1 cellular context compared by ENCODE assay signal in the genomic region with DNA sequence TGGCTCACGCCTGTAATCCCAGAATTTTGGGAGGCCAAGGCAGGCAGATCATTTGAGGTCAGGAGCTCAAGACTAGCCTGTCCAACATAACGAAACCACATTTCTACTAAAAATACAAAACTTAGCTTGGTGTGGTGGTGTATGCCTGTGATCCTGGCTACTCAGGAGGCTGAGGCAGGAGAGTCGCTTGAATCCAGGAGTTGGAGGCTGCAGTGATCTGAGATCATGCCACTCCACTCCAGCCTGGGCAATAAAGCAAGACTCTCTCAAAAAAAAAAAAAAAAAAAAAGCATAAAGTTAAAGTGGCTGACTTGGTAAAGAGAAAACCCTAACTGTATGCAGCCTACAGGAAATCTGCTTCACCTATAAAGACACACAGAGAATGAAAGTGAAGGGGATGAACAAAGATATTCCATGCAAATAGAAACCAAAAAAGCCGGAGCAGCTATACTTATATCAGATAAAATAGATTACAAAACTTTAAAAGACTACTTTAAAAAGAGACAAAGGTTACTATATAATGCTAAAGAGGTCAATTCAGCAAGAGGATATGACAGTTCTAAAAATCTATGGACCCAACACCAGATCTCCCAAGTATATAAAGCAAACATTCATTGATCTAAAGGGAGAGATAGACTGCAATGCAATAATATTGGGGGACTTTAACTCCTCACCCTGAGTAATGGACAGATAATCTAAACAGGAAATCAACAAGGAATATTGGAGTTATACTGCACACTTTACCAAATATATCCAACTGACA.
TF ChIP-seq lines count a peak whose summit lies in the region.

No MANE protein-coding gene starts in this region.

TF ChIP-seq in K562, 482 proteins besides CTCF, POLR2A, EP300 and RAD21:
- TF ChIP-seq, protein P1, sequence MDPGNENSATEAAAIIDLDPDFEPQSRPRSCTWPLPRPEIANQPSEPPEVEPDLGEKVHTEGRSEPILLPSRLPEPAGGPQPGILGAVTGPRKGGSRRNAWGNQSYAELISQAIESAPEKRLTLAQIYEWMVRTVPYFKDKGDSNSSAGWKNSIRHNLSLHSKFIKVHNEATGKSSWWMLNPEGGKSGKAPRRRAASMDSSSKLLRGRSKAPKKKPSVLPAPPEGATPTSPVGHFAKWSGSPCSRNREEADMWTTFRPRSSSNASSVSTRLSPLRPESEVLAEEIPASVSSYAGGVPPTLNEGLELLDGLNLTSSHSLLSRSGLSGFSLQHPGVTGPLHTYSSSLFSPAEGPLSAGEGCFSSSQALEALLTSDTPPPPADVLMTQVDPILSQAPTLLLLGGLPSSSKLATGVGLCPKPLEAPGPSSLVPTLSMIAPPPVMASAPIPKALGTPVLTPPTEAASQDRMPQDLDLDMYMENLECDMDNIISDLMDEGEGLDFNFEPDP (CRISPR knock-in tag; IDR thresholded peaks at IDR 0.05), result no peak
- TF ChIP-seq ZNF384 (IDR thresholded peaks at IDR 0.05; ENCODE audit: low read depth, low read length), result 0 out of 2 replicates have a peak, but pooled peaks have one; percentile 43
